Comparison of ENCODE assay signal across 1 cellular context in genomic region chrX:70505451-70505841, GRCh38.
TF ChIP-seq lines count a peak whose summit lies in the region.

No MANE protein-coding gene starts in this region.

TF ChIP-seq in H1, 55 proteins besides CTCF, POLR2A, EP300 and RAD21 (continued from another document):
- no peak for TF ChIP-seq TBP (IDR thresholded peaks at IDR 0.05; ENCODE audit: low read depth, low read length)
- no peak for TF ChIP-seq SRF (IDR thresholded peaks at IDR 0.05; ENCODE audit: low read depth, low read length)
- TF ChIP-seq SP1 (IDR thresholded peaks at IDR 0.05; ENCODE audit: low read depth, low read length), result no peak
- TF ChIP-seq TAF7 (optimal IDR thresholded peaks at IDR 0.05; ENCODE audit: borderline replicate concordance, low read depth, low read length), result no peak
- TF ChIP-seq SP4 (IDR thresholded peaks at IDR 0.05; ENCODE audit: low read length), result no peak
- TF ChIP-seq SIRT6 (IDR thresholded peaks at IDR 0.05; ENCODE audit: low read length), result no peak
- no peak for TF ChIP-seq RFX5 (IDR thresholded peaks at IDR 0.05; ENCODE audit: borderline replicate concordance, low read depth, low read length)
- TF ChIP-seq BRCA1 (IDR thresholded peaks at IDR 0.05; ENCODE audit: low read depth, low read length), result no peak
